Comparison of ENCODE assay signal across 17 cellular contexts in genomic region chr5:55771175-55771655, GRCh38.
DNase-seq lines count a peak whose midpoint lies in the region; ATAC-seq and TF ChIP-seq lines count a peak whose summit lies in the region.
"Had no signal": no experiment of that assay in that cellular context is flagged by ENCODE, and none has a peak within 500 bp of the region (broad histone marks: within the 10 kb centered on the region; RNA-seq: fewer than 3 reads in every experiment).

No MANE protein-coding gene starts in this region.

- ATAC-seq in HG03039 (IDR thresholded peaks at IDR 0.05; ENCODE audit: unreplicated experiment) = peak; percentile 60
- ATAC-seq: lower lobe of right lung had no signal

- H3K4me3 ChIP-seq in choroid plexus epithelial cell (ENCODE audit: low read depth, low read length) = no peak overlapping the region
- H3K4me3 ChIP-seq: cardiac muscle cell, lower lobe of right lung had no signal

- H3K4me1 Mint-ChIP-seq in nephron progenitor cell = peaks cover 13% of the 10 kb centered on the region
- H3K4me1 Mint-ChIP-seq: IgD-negative memory B cell had no signal

- no peaks in the 10 kb centered on the region for H3K36me3 Mint-ChIP-seq in nephron progenitor cell (ENCODE audit: low read depth)

- no peak for TF ChIP-seq CTCF in GM20000 (IDR thresholded peaks at IDR 0.05; ENCODE audit: extremely low read depth, missing control alignments)
- no peak for TF ChIP-seq CTCF in choroid plexus epithelial cell (conservative IDR thresholded peaks at IDR 0.05; ENCODE audit: low read depth, low read length)
- TF ChIP-seq CTCF in nephron progenitor cell (IDR thresholded peaks at IDR 0.05) = no peak

- H3K27me3 Mint-ChIP-seq in nephron progenitor cell (ENCODE audit: low read depth, poor library complexity) = peaks cover 3% of the 10 kb centered on the region
- H3K27me3 Mint-ChIP-seq: CD4-positive, alpha-beta T cell had no signal

- no peak overlapping the region for H3K4me3 Mint-ChIP-seq in nephron progenitor cell
- H3K4me3 Mint-ChIP-seq: CD4-positive, alpha-beta T cell; IgD-negative memory B cell had no signal

- H3K27ac Mint-ChIP-seq in nephron progenitor cell = no peak overlapping the region
- H3K27ac Mint-ChIP-seq: CD4-positive, alpha-beta T cell; IgD-negative memory B cell had no signal

- peak; percentile 0 for DNase-seq in NCI-H2029 treated with DMSO at 0.1 percent for 48 hours (lab: John Stamatoyannopoulos, UW)
- no peak for DNase-seq in NCI-H2029 (lab: John Stamatoyannopoulos, UW)
- peak; percentile 23 for DNase-seq in GM20000 (ENCODE audit: low spot score)
- peak; percentile 16 for DNase-seq in choroid plexus epithelial cell (ENCODE audit: low read depth)
- no peak for DNase-seq in globus pallidus (ENCODE audit: low spot score)
- DNase-seq in nephron progenitor cell = no peak
- no peak for DNase-seq in KG1 (lab: John Stamatoyannopoulos, UW)
- DNase-seq: CD4-positive, alpha-beta T cell; hypothalamus; lower lobe of right lung; NCI-H146; SK-N-SH; small intestine; trophoblast cell had no signal

- H3K9me3 Mint-ChIP-seq in nephron progenitor cell = no peaks in the 10 kb centered on the region
- H3K9me3 Mint-ChIP-seq: CD4-positive, alpha-beta T cell had no signal

Comparison
In these comparisons a context has a peak if more than half of its experiments do, and no peak if none do; other contexts are left out.
1. DNase-seq: peak in NCI-H2029 treated with DMSO at 0.1 percent for 48 hours (single experiment), GM20000 (single experiment) and choroid plexus epithelial cell (single experiment); none in NCI-H2029 (single experiment), globus pallidus (single experiment), nephron progenitor cell (single experiment) and KG1 (single experiment).